In genomic region chr22:46054091-46054877, GRCh38 we compare ENCODE assay signal across 8 cellular contexts.
DNase-seq lines count a peak whose midpoint lies in the region; ATAC-seq and TF ChIP-seq lines count a peak whose summit lies in the region.

No MANE protein-coding gene starts in this region.

- H3K27ac ChIP-seq in CD4-positive, alpha-beta memory T cell (ENCODE audit: low read depth, low read length) = peak overlapping the region; percentile 82
- H3K27ac ChIP-seq in endodermal cell (ENCODE audit: low read depth, low read length) (no peak overlapping the region), testis (peak overlapping the region; percentile 94 to 99)

- H3K4me1 Mint-ChIP-seq in CD4-positive, alpha-beta memory T cell = peaks cover 12 to 75% (median 49%) of the 10 kb centered on the region in 4 donors
- H3K4me1 Mint-ChIP-seq in HFFc6 (ENCODE audit: low read depth) (peaks cover 72% of the 10 kb centered on the region), WTC11 (no peaks in the 10 kb centered on the region), endodermal cell (peaks cover 3% of the 10 kb centered on the region)

- no peaks in the 10 kb centered on the region for H3K9me3 ChIP-seq in CD4-positive, alpha-beta memory T cell (ENCODE audit: control insufficient read depth in 1 of 2, low read length in 2 of 2)
- no peaks in the 10 kb centered on the region for H3K9me3 ChIP-seq in endodermal cell (ENCODE audit: control insufficient read depth, low read length)
- no peaks in the 10 kb centered on the region for H3K9me3 ChIP-seq in testis

- POLR2A ChIA-PET in CD4-positive, alpha-beta memory T cell (lab: Charles Lee; ENCODE audit: partially characterized antibody) = interaction anchor here (0.7 to 6.8 kb wide), 14 partner anchors 10 to 281 kb away, joined by 3 to 123 read pairs (median 4); partner anchors contain the start of genes CDPF1 and TRMU
- POLR2A ChIA-PET in WTC11 (lab: Charles Lee) = no interaction called here

- TF ChIP-seq POLR2A in testis (IDR thresholded peaks at IDR 0.05) = peak; percentile 21

- H3K36me3 ChIP-seq in CD4-positive, alpha-beta memory T cell (ENCODE audit: insufficient read depth, low read length) = no peaks in the 10 kb centered on the region
- H3K36me3 ChIP-seq in endodermal cell (ENCODE audit: control insufficient read depth, insufficient read depth, low read length) = no peaks in the 10 kb centered on the region
- no peaks in the 10 kb centered on the region for H3K36me3 ChIP-seq in testis (ENCODE audit: low read depth, missing control alignments)

- intact Hi-C loops in CD4-positive, alpha-beta memory T cell (cut with micrococcal nuclease) = loop anchor here (1.0 to 2.0 kb wide), 3 partner anchors 15 to 41 kb away; no protein-coding TSS in a partner anchor
- intact Hi-C loops in testis (cut with DNase I; ENCODE audit: low total_unique reads) = no loop called here

- WGBS in endodermal cell (ENCODE audit: insufficient coverage in 1 of 2, insufficient read length in 1 of 2), 2 experiments = 87 to 92% methylated on average over 18 to 32 of the region's 39 CpGs
- WGBS in testis, 2 donors = 1 to 8% methylated on average over 4 to 39 of the region's 39 CpGs

- peak overlapping the region; percentile 66 to 76 for H3K4me3 ChIP-seq in CD4-positive, alpha-beta memory T cell (ENCODE audit: low read length in 2 of 2)
- H3K4me3 ChIP-seq in endodermal cell (ENCODE audit: low read length) (no peak overlapping the region), testis (peak overlapping the region; percentile 61 to 89)

- no peaks in the 10 kb centered on the region for H3K9me3 Mint-ChIP-seq in CD4-positive, alpha-beta memory T cell
- H3K9me3 Mint-ChIP-seq in HFFc6 = no peaks in the 10 kb centered on the region
- H3K9me3 Mint-ChIP-seq in WTC11 = no peaks in the 10 kb centered on the region
- no peaks in the 10 kb centered on the region for H3K9me3 Mint-ChIP-seq in endodermal cell

- H3K27me3 Mint-ChIP-seq in CD4-positive, alpha-beta memory T cell = no peaks in the 10 kb centered on the region
- peaks cover 3% of the 10 kb centered on the region for H3K27me3 Mint-ChIP-seq in HFFc6 (ENCODE audit: insufficient read depth)
- peaks cover 3% of the 10 kb centered on the region for H3K27me3 Mint-ChIP-seq in WTC11 (ENCODE audit: low read depth)
- H3K27me3 Mint-ChIP-seq in endodermal cell (ENCODE audit: insufficient read depth) = peaks cover 5% of the 10 kb centered on the region

- no peak for TF ChIP-seq CTCF in HFFc6 (IDR thresholded peaks at IDR 0.05)
- TF ChIP-seq CTCF in WTC11 (IDR thresholded peaks at IDR 0.05) = no peak
- no peak for TF ChIP-seq CTCF in endodermal cell (conservative IDR thresholded peaks at IDR 0.05)
- TF ChIP-seq CTCF in testis (IDR thresholded peaks at IDR 0.05) = no peak

- peaks cover 0 to 4% of the 10 kb centered on the region in 2 donors for H3K36me3 Mint-ChIP-seq in CD4-positive, alpha-beta memory T cell
- H3K36me3 Mint-ChIP-seq in HFFc6 (ENCODE audit: low read depth) (no peaks in the 10 kb centered on the region; the same call in none of the 2 replicates), WTC11 (no peaks in the 10 kb centered on the region), endodermal cell (ENCODE audit: low read depth) (no peaks in the 10 kb centered on the region)

- H3K27me3 ChIP-seq in CD4-positive, alpha-beta memory T cell (ENCODE audit: insufficient read depth, low read length) = no peaks in the 10 kb centered on the region
- peaks cover 11% of the 10 kb centered on the region for H3K27me3 ChIP-seq in endodermal cell (ENCODE audit: control insufficient read depth, insufficient read depth, low read length, poor library complexity, severe bottlenecking)
- no peaks in the 10 kb centered on the region for H3K27me3 ChIP-seq in testis

- no peak overlapping the region for H3K9ac ChIP-seq in endodermal cell (ENCODE audit: extremely low read depth, low read length, poor library complexity, severe bottlenecking)

- peak overlapping the region; percentile 88 to 95 (median 89) for H3K4me3 Mint-ChIP-seq in CD4-positive, alpha-beta memory T cell
- peak overlapping the region; percentile 92 for H3K4me3 Mint-ChIP-seq in HFFc6
- H3K4me3 Mint-ChIP-seq in WTC11 = no peak overlapping the region
- H3K4me3 Mint-ChIP-seq in endodermal cell = no peak overlapping the region

- H3K27ac Mint-ChIP-seq in CD4-positive, alpha-beta memory T cell = peak overlapping the region; percentile 91 to 97 (median 93)
- H3K27ac Mint-ChIP-seq in HFFc6 = peak overlapping the region; percentile 91
- H3K27ac Mint-ChIP-seq in WTC11 = no peak overlapping the region; the same call in 1 of the 2 replicates
- H3K27ac Mint-ChIP-seq in endodermal cell = no peak overlapping the region

- peaks cover 77% of the 10 kb centered on the region for H3K4me1 ChIP-seq in CD4-positive, alpha-beta memory T cell (ENCODE audit: insufficient read depth, low read length)
- H3K4me1 ChIP-seq in endodermal cell (ENCODE audit: control insufficient read depth, insufficient read depth, low read length) = no peaks in the 10 kb centered on the region
- H3K4me1 ChIP-seq in testis = peaks cover 66% of the 10 kb centered on the region

- peak; percentile 54 to 64 (median 59) for DNase-seq in CD4-positive, alpha-beta memory T cell
- DNase-seq in HFFc6 (peak; percentile 64), WTC11 (ENCODE audit: low spot score) (peak; percentile 12), endodermal cell (peak; percentile 35), middle frontal gyrus (ENCODE audit: extremely low spot score, low spot score) (peak; percentile 68), testis (peak; percentile 73)

- ATAC-seq in WTC11 (no peak), HG03354 (IDR thresholded peaks at IDR 0.05; ENCODE audit: poor library complexity, severe bottlenecking, unreplicated experiment) (no peak), HG03378 (IDR thresholded peaks at IDR 0.05; ENCODE audit: unreplicated experiment) (no peak)

- CTCF ChIA-PET in CD4-positive, alpha-beta memory T cell (lab: Charles Lee; ENCODE audit: partially characterized antibody) = interaction anchor here (1.6 to 1.7 kb wide), 2 partner anchors 16 to 48 kb away, joined by 4 read pairs; no protein-coding TSS in a partner anchor
- CTCF ChIA-PET in WTC11 (lab: Charles Lee) = interaction anchor here (1.4 kb wide), 1 partner anchor 48 kb away, joined by 4 read pairs; no protein-coding TSS in a partner anchor

TF ChIP-seq in WTC11, 78 proteins besides CTCF, POLR2A, EP300 and RAD21 (continues in another document):
- TF ChIP-seq RORB (CRISPR knock-in tag; IDR thresholded peaks at IDR 0.05) = no peak
- TF ChIP-seq CBFB (CRISPR knock-in tag; IDR thresholded peaks at IDR 0.05; ENCODE audit: low read depth) = no peak
- no peak for TF ChIP-seq GTF2I (CRISPR knock-in tag; conservative IDR thresholded peaks at IDR 0.05)
- no peak for TF ChIP-seq ZMAT4 (CRISPR knock-in tag; IDR thresholded peaks at IDR 0.05)
- TF ChIP-seq, protein P1, sequence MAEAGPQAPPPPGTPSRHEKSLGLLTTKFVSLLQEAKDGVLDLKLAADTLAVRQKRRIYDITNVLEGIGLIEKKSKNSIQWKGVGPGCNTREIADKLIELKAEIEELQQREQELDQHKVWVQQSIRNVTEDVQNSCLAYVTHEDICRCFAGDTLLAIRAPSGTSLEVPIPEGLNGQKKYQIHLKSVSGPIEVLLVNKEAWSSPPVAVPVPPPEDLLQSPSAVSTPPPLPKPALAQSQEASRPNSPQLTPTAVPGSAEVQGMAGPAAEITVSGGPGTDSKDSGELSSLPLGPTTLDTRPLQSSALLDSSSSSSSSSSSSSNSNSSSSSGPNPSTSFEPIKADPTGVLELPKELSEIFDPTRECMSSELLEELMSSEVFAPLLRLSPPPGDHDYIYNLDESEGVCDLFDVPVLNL (CRISPR knock-in tag; IDR thresholded peaks at IDR 0.05; ENCODE audit: borderline replicate concordance, low read depth) = no peak
- TF ChIP-seq FOXP1 (CRISPR knock-in tag; IDR thresholded peaks at IDR 0.05; ENCODE audit: borderline replicate concordance) = no peak
- TF ChIP-seq ELF4 (CRISPR knock-in tag; IDR thresholded peaks at IDR 0.05; ENCODE audit: low read depth) = no peak
- TF ChIP-seq, protein P2, sequence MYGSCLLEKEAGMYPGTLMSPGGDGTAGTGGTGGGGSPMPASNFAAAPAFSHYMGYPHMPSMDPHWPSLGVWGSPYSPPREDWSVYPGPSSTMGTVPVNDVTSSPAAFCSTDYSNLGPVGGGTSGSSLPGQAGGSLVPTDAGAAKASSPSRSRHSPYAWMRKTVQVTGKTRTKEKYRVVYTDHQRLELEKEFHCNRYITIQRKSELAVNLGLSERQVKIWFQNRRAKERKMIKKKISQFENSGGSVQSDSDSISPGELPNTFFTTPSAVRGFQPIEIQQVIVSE (CRISPR knock-in tag; IDR thresholded peaks at IDR 0.05; ENCODE audit: borderline replicate concordance) = no peak
- no peak for TF ChIP-seq KAT7 (CRISPR knock-in tag; IDR thresholded peaks at IDR 0.05; ENCODE audit: borderline replicate concordance)
- TF ChIP-seq ATF2 (CRISPR knock-in tag; IDR thresholded peaks at IDR 0.05; ENCODE audit: borderline replicate concordance, low read depth) = no peak
- no peak for TF ChIP-seq NR2C2 (CRISPR knock-in tag; IDR thresholded peaks at IDR 0.05)

Comparison
In these comparisons a context has a peak if more than half of its experiments do, and no peak if none do; other contexts are left out.
1. DNase-seq: peak in every context shown above with its lines; median percentile 73 in testis; 68 in middle frontal gyrus; 64 in HFFc6; 59 in CD4-positive, alpha-beta memory T cell; 35 in endodermal cell; 12 in WTC11.
2. H3K27ac Mint-ChIP-seq: peak in CD4-positive, alpha-beta memory T cell (7 of 7) and HFFc6 (single experiment); none in WTC11 (single experiment) and endodermal cell (single experiment).
3. H3K4me3 Mint-ChIP-seq: peak in CD4-positive, alpha-beta memory T cell (8 of 8) and HFFc6 (single experiment); none in WTC11 (single experiment) and endodermal cell (single experiment).